In genomic region chr21:45410151-45410864, GRCh38 we compare ENCODE assay signal across 1 cellular context.
TF ChIP-seq lines count a peak whose summit lies in the region.

No MANE protein-coding gene starts in this region.

TF ChIP-seq in K562, 482 proteins besides CTCF, POLR2A, EP300 and RAD21 (continued from another document):
- TF ChIP-seq ZNF165 (CRISPR knock-in tag; IDR thresholded peaks at IDR 0.05; ENCODE audit: borderline replicate concordance), result no peak
